In the genomic region with DNA sequence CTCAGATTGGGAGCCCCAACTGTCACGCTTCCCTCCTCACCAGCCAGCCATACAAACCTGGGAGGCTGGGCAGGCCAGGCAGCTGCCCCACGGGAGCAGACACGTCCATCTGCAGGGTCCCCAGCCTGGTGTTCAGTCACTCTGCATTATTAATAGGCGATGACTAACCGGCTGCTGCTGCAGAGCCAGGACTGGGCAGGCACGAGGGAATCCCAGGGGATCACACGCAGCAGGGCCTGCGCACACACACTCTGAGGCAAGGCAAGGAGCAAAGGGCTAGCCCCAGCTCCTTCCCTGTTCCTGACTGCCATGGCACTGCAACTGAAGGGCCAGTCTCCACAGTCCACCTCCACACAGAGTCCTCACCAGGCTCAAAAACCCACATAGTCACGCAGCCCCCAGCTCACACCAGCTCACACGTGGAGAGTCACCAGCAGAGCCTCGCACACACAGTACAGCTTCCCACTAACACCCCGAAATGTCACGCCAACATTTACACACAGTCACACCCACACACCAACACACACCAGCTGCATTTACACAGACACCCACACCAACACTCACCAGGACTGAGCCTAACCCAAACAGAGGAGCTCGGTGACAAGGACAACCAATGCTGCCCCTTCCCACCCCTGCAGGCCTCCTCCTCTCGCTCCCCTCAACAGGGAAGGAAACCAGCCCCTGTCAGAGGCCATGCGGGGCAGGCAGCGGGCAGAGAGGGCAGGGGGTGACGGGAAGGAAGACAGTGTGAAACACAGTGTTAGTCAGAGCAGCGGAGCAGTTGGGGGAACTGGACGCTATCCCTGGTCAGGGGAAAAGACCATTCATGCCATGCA, we compare ENCODE assay signal across 8 cellular contexts. TPM values are rescaled to one million over a fixed set of nuclear protein-coding genes. Genes with fewer than 3 reads are reported as not detected.
A peak's percentile ranks its signal among the peaks of the same experiment; 100 is the strongest.
DNase-seq lines count a peak whose midpoint lies in the region; ATAC-seq lines count a peak whose summit lies in the region.

No MANE protein-coding gene starts in this region.

- intact Hi-C loops in left ventricle myocardium superior (cut with micrococcal nuclease) = no loop called here

- peak; percentile 76 for DNase-seq in H4 (ENCODE audit: low spot score)
- DNase-seq in T-helper 17 cell = no peak
- peak; percentile 87 for DNase-seq in left ventricle myocardium superior
- no peak for DNase-seq in NCI-H2196 treated with DMSO at 0.1 percent for 48 hours (lab: John Stamatoyannopoulos, UW; ENCODE audit: unreplicated experiment)
- no peak for DNase-seq in activated CD8-positive, alpha-beta memory T cell treated with anti-CD3 and anti-CD28 coated beads, Interleukin-2, amount 10 ng/mL, durations not matched to agents 7 days and 5 days
- DNase-seq in activated CD4-positive, alpha-beta memory T cell treated with anti-CD3 and anti-CD28 coated beads, Interleukin-2, amount 10 ng/mL, durations not matched to agents 7 days and 5 days = no peak

- POLR2A ChIA-PET in activated CD4-positive, alpha-beta memory T cell treated with anti-CD3 and anti-CD28 coated beads, Interleukin-2, amount 10 ng/mL, durations not matched to agents 7 days and 5 days (lab: Charles Lee) = no interaction called here

- H3K36me3 Mint-ChIP-seq in T-helper 17 cell (ENCODE audit: low read depth) = peaks cover 12% of the 10 kb centered on the region
- H3K36me3 Mint-ChIP-seq in activated CD8-positive, alpha-beta memory T cell treated with anti-CD3 and anti-CD28 coated beads, Interleukin-2, amount 10 ng/mL, durations not matched to agents 7 days and 5 days = no peaks in the 10 kb centered on the region
- no peaks in the 10 kb centered on the region for H3K36me3 Mint-ChIP-seq in activated CD4-positive, alpha-beta memory T cell treated with anti-CD3 and anti-CD28 coated beads, Interleukin-2, amount 10 ng/mL, durations not matched to agents 7 days and 5 days (ENCODE audit: low read depth)

- H3K4me1 Mint-ChIP-seq in T-helper 17 cell = peaks cover 3% of the 10 kb centered on the region
- no peaks in the 10 kb centered on the region for H3K4me1 Mint-ChIP-seq in activated CD8-positive, alpha-beta memory T cell treated with anti-CD3 and anti-CD28 coated beads, Interleukin-2, amount 10 ng/mL, durations not matched to agents 7 days and 5 days
- no peaks in the 10 kb centered on the region for H3K4me1 Mint-ChIP-seq in activated CD4-positive, alpha-beta memory T cell treated with anti-CD3 and anti-CD28 coated beads, Interleukin-2, amount 10 ng/mL, durations not matched to agents 7 days and 5 days

- no peaks in the 10 kb centered on the region for H3K9me3 ChIP-seq in T-helper 17 cell (ENCODE audit: control insufficient read depth, low read length, poor library complexity, severe bottlenecking)

- peaks cover 87% of the 10 kb centered on the region for H3K27me3 Mint-ChIP-seq in T-helper 17 cell
- peaks cover 61% of the 10 kb centered on the region for H3K27me3 Mint-ChIP-seq in activated CD8-positive, alpha-beta memory T cell treated with anti-CD3 and anti-CD28 coated beads, Interleukin-2, amount 10 ng/mL, durations not matched to agents 7 days and 5 days
- peaks cover 56% of the 10 kb centered on the region for H3K27me3 Mint-ChIP-seq in activated CD4-positive, alpha-beta memory T cell treated with anti-CD3 and anti-CD28 coated beads, Interleukin-2, amount 10 ng/mL, durations not matched to agents 7 days and 5 days

- CTCF ChIA-PET in activated CD8-positive, alpha-beta memory T cell treated with anti-CD3 and anti-CD28 coated beads, Interleukin-2, amount 10 ng/mL, durations not matched to agents 7 days and 5 days (lab: Charles Lee) = interaction anchor here (1.1 to 1.3 kb wide), 2 partner anchors 13 to 23 kb away, joined by 3 read pairs; no protein-coding TSS in a partner anchor
- CTCF ChIA-PET in activated CD4-positive, alpha-beta memory T cell treated with anti-CD3 and anti-CD28 coated beads, Interleukin-2, amount 10 ng/mL, durations not matched to agents 7 days and 5 days (lab: Charles Lee) = interaction anchor here (0.9 kb wide), 1 partner anchor 13 kb away, joined by 4 read pairs; no protein-coding TSS in a partner anchor

- no peak overlapping the region for H3K4me3 Mint-ChIP-seq in T-helper 17 cell
- H3K4me3 Mint-ChIP-seq in activated CD8-positive, alpha-beta memory T cell treated with anti-CD3 and anti-CD28 coated beads, Interleukin-2, amount 10 ng/mL, durations not matched to agents 7 days and 5 days = no peak overlapping the region
- H3K4me3 Mint-ChIP-seq in activated CD4-positive, alpha-beta memory T cell treated with anti-CD3 and anti-CD28 coated beads, Interleukin-2, amount 10 ng/mL, durations not matched to agents 7 days and 5 days = no peak overlapping the region

- peak overlapping the region; percentile 70 for H3K27ac Mint-ChIP-seq in T-helper 17 cell
- H3K27ac Mint-ChIP-seq in activated CD8-positive, alpha-beta memory T cell treated with anti-CD3 and anti-CD28 coated beads, Interleukin-2, amount 10 ng/mL, durations not matched to agents 7 days and 5 days = no peak overlapping the region
- H3K27ac Mint-ChIP-seq in activated CD4-positive, alpha-beta memory T cell treated with anti-CD3 and anti-CD28 coated beads, Interleukin-2, amount 10 ng/mL, durations not matched to agents 7 days and 5 days = no peak overlapping the region

- ATAC-seq in T-helper 17 cell (no peak), left ventricle myocardium superior (peak; percentile 99), GM21367 (IDR thresholded peaks at IDR 0.05; ENCODE audit: unreplicated experiment) (no peak)
- no peak for ATAC-seq in activated CD8-positive, alpha-beta memory T cell treated with anti-CD3 and anti-CD28 coated beads, Interleukin-2, amount 10 ng/mL, durations not matched to agents 7 days and 5 days

- H3K27ac ChIP-seq in temporal lobe (ENCODE audit: low read depth, low read length) = peak overlapping the region; percentile 28

- H3K9me3 Mint-ChIP-seq in activated CD8-positive, alpha-beta memory T cell treated with anti-CD3 and anti-CD28 coated beads, Interleukin-2, amount 10 ng/mL, durations not matched to agents 7 days and 5 days (ENCODE audit: low read depth) = no peaks in the 10 kb centered on the region
- no peaks in the 10 kb centered on the region for H3K9me3 Mint-ChIP-seq in activated CD4-positive, alpha-beta memory T cell treated with anti-CD3 and anti-CD28 coated beads, Interleukin-2, amount 10 ng/mL, durations not matched to agents 7 days and 5 days

RNA-seq across cellular contexts. Expression of a gene that starts 47.4 kb away (rescaled TPM):
- total RNA-seq in H4 (2014; rRNA removed; shearing (Covaris generic)) = 0.17 and 0.35 TPM in 2 replicates
- total RNA-seq in T-helper 17 cell (under 1 TPM; 0.21 to 0.32 TPM), left ventricle myocardium superior (0.97 TPM), temporal lobe (157 TPM)
- under 1 TPM; 0.23 to 0.40 TPM for total RNA-seq in activated CD8-positive, alpha-beta memory T cell treated with anti-CD3 and anti-CD28 coated beads, Interleukin-2, amount 10 ng/mL, durations not matched to agents 7 days and 5 days
- under 1 TPM in 1 of 2 experiments, not detected in 1; 0.08 TPM for total RNA-seq in activated CD4-positive, alpha-beta memory T cell treated with anti-CD3 and anti-CD28 coated beads, Interleukin-2, amount 10 ng/mL, durations not matched to agents 7 days and 5 days

Comparison
In these comparisons a context has a peak if more than half of its experiments do, and no peak if none do; other contexts are left out.
1. DNase-seq: peak in H4 (single experiment) and left ventricle myocardium superior (single experiment); none in T-helper 17 cell (0 of 3), NCI-H2196 treated with DMSO at 0.1 percent for 48 hours (single experiment), activated CD8-positive, alpha-beta memory T cell treated with anti-CD3 and anti-CD28 coated beads, Interleukin-2, amount 10 ng/mL, durations not matched to agents 7 days and 5 days (single experiment) and activated CD4-positive, alpha-beta memory T cell treated with anti-CD3 and anti-CD28 coated beads, Interleukin-2, amount 10 ng/mL, durations not matched to agents 7 days and 5 days (single experiment).
2. RNA of a gene that starts 47.4 kb away (total RNA-seq): 157 TPM in temporal lobe (single experiment); 0.97 TPM in left ventricle myocardium superior (single experiment), 0.23 to 0.40 TPM in activated CD8-positive, alpha-beta memory T cell treated with anti-CD3 and anti-CD28 coated beads, Interleukin-2, amount 10 ng/mL, durations not matched to agents 7 days and 5 days, 0.21 to 0.32 TPM in T-helper 17 cell, 0.17 to 0.35 TPM in H4 and 0.08 TPM in activated CD4-positive, alpha-beta memory T cell treated with anti-CD3 and anti-CD28 coated beads, Interleukin-2, amount 10 ng/mL, durations not matched to agents 7 days and 5 days; every median in the first group is over 10 times any median in the second.